21 cellular contexts compared by ENCODE assay signal in genomic region chr11:119906376-119906775, GRCh38.
"Had no signal": no experiment of that assay in that cellular context is flagged by ENCODE, and none has a peak within 500 bp of the region (broad histone marks: within the 10 kb centered on the region; RNA-seq: fewer than 3 reads in every experiment).

No MANE protein-coding gene starts in this region.

- H3K4me1 Mint-ChIP-seq: activated CD4-positive, alpha-beta T cell treated with anti-CD3 and anti-CD28 coated beads, Interleukin-2, amount 10 ng/mL, durations not matched to agents 7 days and 5 days; immature natural killer cell had no signal

- H3K27ac Mint-ChIP-seq: activated CD4-positive, alpha-beta T cell treated with anti-CD3 and anti-CD28 coated beads, Interleukin-2, amount 10 ng/mL, durations not matched to agents 7 days and 5 days; activated naive CD8-positive, alpha-beta T cell; immature natural killer cell; nephron; T-helper 2 cell treated with Interferon-gamma antibody and Interleukin-4, amounts not matched to agents 5 μg/mL and 100 μg/mL, for 36 hours had no signal

- H3K4me3 Mint-ChIP-seq: activated CD4-positive, alpha-beta T cell treated with anti-CD3 and anti-CD28 coated beads, Interleukin-2, amount 10 ng/mL, durations not matched to agents 7 days and 5 days; activated naive CD8-positive, alpha-beta T cell; immature natural killer cell; nephron; T-helper 2 cell treated with Interferon-gamma antibody and Interleukin-4, amounts not matched to agents 5 μg/mL and 100 μg/mL, for 36 hours had no signal

- H3K9me3 Mint-ChIP-seq: activated CD4-positive, alpha-beta T cell treated with anti-CD3 and anti-CD28 coated beads, Interleukin-2, amount 10 ng/mL, durations not matched to agents 7 days and 5 days; immature natural killer cell; nephron; T-helper 2 cell treated with Interferon-gamma antibody and Interleukin-4, amounts not matched to agents 5 μg/mL and 100 μg/mL, for 36 hours; type B pancreatic cell had no signal

- H3K36me3 ChIP-seq: right atrium auricular region had no signal

- H3K27me3 ChIP-seq: right atrium auricular region had no signal

- DNase-seq: activated CD4-positive, alpha-beta T cell treated with anti-CD3 and anti-CD28 coated beads, Interleukin-2, amount 10 ng/mL, durations not matched to agents 7 days and 5 days; activated CD8-positive, alpha-beta memory T cell treated with anti-CD3 and anti-CD28 coated beads for 24 hours; activated gamma-delta T cell treated with Interleukin-2 at 50 U/mL for 16 hours; amygdala; central memory CD4-positive, alpha-beta T cell; effector memory CD4-positive, alpha-beta T cell; foreskin melanocyte; immature natural killer cell; left cardiac atrium; nucleus accumbens; stimulated activated CD4-positive, alpha-beta T cell treated with anti-CD3 and anti-CD28 coated beads, Interleukin-4, amount 100 ng/mL, for 4 hours; stimulated activated CD8-positive, alpha-beta memory T cell treated with anti-CD3 and anti-CD28 coated beads, Interleukin-4, amount 100 ng/mL, for 48 hours; stimulated activated naive CD4-positive, alpha-beta T cell treated with Interleukin-2 at 50 U/mL for 16 hours had no signal

- H3K27ac ChIP-seq: right atrium auricular region had no signal

- H3K36me3 Mint-ChIP-seq: activated naive CD8-positive, alpha-beta T cell; brain; immature natural killer cell; type B pancreatic cell had no signal

- H3K4me1 ChIP-seq: right atrium auricular region had no signal

- ATAC-seq: left cardiac atrium had no signal

- H3K9me3 ChIP-seq: mucosa of descending colon, right atrium auricular region had no signal

- H3K4me3 ChIP-seq: mucosa of descending colon, right atrium auricular region, skin epidermis had no signal

- H3K27me3 Mint-ChIP-seq: activated naive CD8-positive, alpha-beta T cell had no signal
